2 cellular contexts compared by ENCODE assay signal in genomic region chr3:13034109-13034800, GRCh38.
TF ChIP-seq lines count a peak whose summit lies in the region.

No MANE protein-coding gene starts in this region.

TF ChIP-seq in IMR-90, 13 proteins besides CTCF, POLR2A, EP300 and RAD21:
- TF ChIP-seq MAZ (IDR thresholded peaks at IDR 0.05; ENCODE audit: borderline replicate concordance, low read depth, low read length) (no peak), CHD1 (IDR thresholded peaks at IDR 0.05; ENCODE audit: low read depth, low read length) (no peak), RFX5 (IDR thresholded peaks at IDR 0.05; ENCODE audit: low read depth, low read length) (no peak), FOS (IDR thresholded peaks at IDR 0.05; ENCODE audit: low read depth, low read length) (no peak), SMC3 (IDR thresholded peaks at IDR 0.05; ENCODE audit: low read depth, low read length) (no peak)

TF ChIP-seq in H1, 55 proteins besides CTCF, POLR2A, EP300 and RAD21:
- TF ChIP-seq RBBP5 (IDR thresholded peaks at IDR 0.05; ENCODE audit: borderline replicate concordance, low read depth, low read length) (no peak), RFX5 (IDR thresholded peaks at IDR 0.05; ENCODE audit: borderline replicate concordance, low read depth, low read length) (no peak), USF2 (IDR thresholded peaks at IDR 0.05; ENCODE audit: low read length) (no peak), TAF1 (IDR thresholded peaks at IDR 0.05; ENCODE audit: low read depth, low read length) (no peak), BACH1 (IDR thresholded peaks at IDR 0.05; ENCODE audit: low read length) (no peak), CTBP2 (IDR thresholded peaks at IDR 0.05; ENCODE audit: borderline replicate concordance, insufficient read depth, insufficient read length, low read length) (no peak), MAFK (IDR thresholded peaks at IDR 0.05; ENCODE audit: low read depth, low read length) (no peak), EGR1 (IDR thresholded peaks at IDR 0.05; ENCODE audit: borderline replicate concordance, low read depth, low read length) (no peak), GTF2F1 (IDR thresholded peaks at IDR 0.05; ENCODE audit: borderline replicate concordance, low read depth, low read length) (no peak), CHD7 (IDR thresholded peaks at IDR 0.05; ENCODE audit: insufficient replicate concordance, low read length) (no peak)
